Comparison of ENCODE assay signal across 14 cellular contexts in the genomic region with DNA sequence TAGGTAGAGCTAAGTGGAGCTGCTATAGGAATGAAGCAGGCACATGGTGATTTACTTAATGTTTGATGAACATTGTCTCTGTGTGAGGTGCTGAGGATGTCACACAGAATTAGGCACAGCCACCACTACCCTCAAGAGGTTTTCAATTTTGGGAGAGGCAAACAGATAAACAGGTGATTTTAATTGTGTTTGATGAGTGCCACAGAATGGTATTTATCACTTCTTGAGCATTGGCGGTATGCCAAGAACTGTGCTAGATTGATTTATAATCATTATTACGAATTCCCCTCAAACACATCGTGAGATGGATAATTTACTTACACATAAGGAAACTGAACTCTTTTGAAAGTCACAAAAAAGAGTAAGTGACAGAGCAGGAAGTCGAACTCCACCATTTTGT.
DNase-seq lines count a peak whose midpoint lies in the region; ATAC-seq and TF ChIP-seq lines count a peak whose summit lies in the region.
"Had no signal": no experiment of that assay in that cellular context is flagged by ENCODE, and none has a peak within 500 bp of the region (broad histone marks: within the 10 kb centered on the region; RNA-seq: fewer than 3 reads in every experiment).

No MANE protein-coding gene starts in this region.

- in situ Hi-C loops in gastrocnemius medialis (cut with MboI; ENCODE audit: low sequenced_read_pairs in 4 of 4) = no loop called here

- H3K36me3 ChIP-seq in gastrocnemius medialis = no peaks in the 10 kb centered on the region
- no peaks in the 10 kb centered on the region for H3K36me3 ChIP-seq in effector memory CD4-positive, alpha-beta T cell (ENCODE audit: control insufficient read depth, insufficient read depth, low read length)

- peak overlapping the region in 3 of 4 donors; percentile 10 to 62 (median 53) for H3K27ac ChIP-seq in gastrocnemius medialis
- H3K27ac ChIP-seq in effector memory CD4-positive, alpha-beta T cell (ENCODE audit: insufficient read depth, low read length, poor library complexity, severe bottlenecking) = no peak overlapping the region

- ATAC-seq in gastrocnemius medialis = no peak
- ATAC-seq: HCT116, Panc1 had no signal

- peak; percentile 42 for DNase-seq in NCI-H1092 treated with DMSO at 0.1 percent for 48 hours (lab: John Stamatoyannopoulos, UW)
- DNase-seq in NCI-H1092 (lab: John Stamatoyannopoulos, UW) = no peak
- peak; percentile 9 for DNase-seq in NCI-H69 (lab: John Stamatoyannopoulos, UW)
- DNase-seq in dermis blood vessel endothelial cell = peak; percentile 5
- DNase-seq in gastrocnemius medialis = no peak
- no peak for DNase-seq in hepatic stellate cell (ENCODE audit: low spot score)
- no peak for DNase-seq in Ammon's horn (ENCODE audit: low spot score)
- DNase-seq in effector memory CD4-positive, alpha-beta T cell = no peak
- DNase-seq: 8988T, C1 segment of cervical spinal cord, COR-L47, NCI-H187 treated with DMSO at 0.1 percent for 48 hours had no signal

- H3K4me1 ChIP-seq in gastrocnemius medialis = peaks cover 32 to 34% of the 10 kb centered on the region in 2 donors
- H3K4me1 ChIP-seq in effector memory CD4-positive, alpha-beta T cell (ENCODE audit: control insufficient read depth, insufficient read depth, low read length, poor library complexity, severe bottlenecking) = no peaks in the 10 kb centered on the region

- H3K9me3 ChIP-seq in gastrocnemius medialis = no peaks in the 10 kb centered on the region
- no peaks in the 10 kb centered on the region for H3K9me3 ChIP-seq in effector memory CD4-positive, alpha-beta T cell (ENCODE audit: control insufficient read depth, low read length)

- no peak for TF ChIP-seq CTCF in gastrocnemius medialis (IDR thresholded peaks at IDR 0.05 in 4 of 5, conservative IDR thresholded peaks at IDR 0.05 in 1 of 5)

- no peak overlapping the region for H3K4me3 ChIP-seq in gastrocnemius medialis
- H3K4me3 ChIP-seq in effector memory CD4-positive, alpha-beta T cell (ENCODE audit: insufficient read depth, low read depth, low read length, poor library complexity, severe bottlenecking) = no peak overlapping the region

- H3K27me3 ChIP-seq in gastrocnemius medialis = no peaks in the 10 kb centered on the region
- no peaks in the 10 kb centered on the region for H3K27me3 ChIP-seq in effector memory CD4-positive, alpha-beta T cell (replicated peaks; ENCODE audit: control insufficient read depth, insufficient read depth, low read length, poor library complexity, severe bottlenecking)

- TF ChIP-seq POLR2A in gastrocnemius medialis (IDR thresholded peaks at IDR 0.05) = no peak

- intact Hi-C loops in gastrocnemius medialis (cut with DNase I; ENCODE audit: low total_unique reads) = no loop called here

Comparison
In these comparisons a context has a peak if more than half of its experiments do, and no peak if none do; other contexts are left out.
1. DNase-seq: peak in NCI-H1092 treated with DMSO at 0.1 percent for 48 hours (single experiment), NCI-H69 (single experiment) and dermis blood vessel endothelial cell (single experiment); none in NCI-H1092 (single experiment), gastrocnemius medialis (0 of 2), hepatic stellate cell (single experiment), Ammon's horn (single experiment) and effector memory CD4-positive, alpha-beta T cell (0 of 3).